In genomic region chr3:16945330-16945729, GRCh38 we compare ENCODE assay signal across 16 cellular contexts.
DNase-seq lines count a peak whose midpoint lies in the region; ATAC-seq, FAIRE-seq and TF ChIP-seq lines count a peak whose summit lies in the region.
"Had no signal": no experiment of that assay in that cellular context is flagged by ENCODE, and none has a peak within 500 bp of the region (broad histone marks: within the 10 kb centered on the region; RNA-seq: fewer than 3 reads in every experiment).

No MANE protein-coding gene starts in this region.

- ATAC-seq in central memory CD8-positive, alpha-beta T cell (replicated peaks; ENCODE audit: extremely low read depth, poor library complexity, severe bottlenecking) = no peak
- ATAC-seq in upper lobe of right lung (no peak), GM18502 (IDR thresholded peaks at IDR 0.05; ENCODE audit: poor library complexity, unreplicated experiment) (no peak)
- ATAC-seq: GM12878 had no signal

- no peaks in the 10 kb centered on the region for H3K27me3 ChIP-seq in upper lobe of right lung
- H3K27me3 ChIP-seq: right atrium auricular region, tibial artery had no signal

- intact Hi-C loops in upper lobe of right lung (cut with DNase I) = no loop called here

- FAIRE-seq in GM12891 (lab: Jason Lieb, UNC) = peak; percentile 75
- FAIRE-seq: GM12878 had no signal

- DNase-seq in GM12891 (ENCODE audit: insufficient read length, low spot score) (no peak), LNCaP clone FGC (ENCODE audit: low read depth) (peak; percentile 27), iris pigment epithelial cell (ENCODE audit: low read depth) (peak; percentile 55), anterior cingulate cortex (lab: John Stamatoyannopoulos, UW) (no peak), upper lobe of right lung (no peak)
- no peak for DNase-seq in central memory CD8-positive, alpha-beta T cell (ENCODE audit: low spot score in 2 of 2)
- DNase-seq: activated gamma-delta T cell treated with Interleukin-2 at 50 U/mL for 16 hours; C1 segment of cervical spinal cord; DND-41; stimulated activated CD4-positive, alpha-beta T cell treated with anti-CD3 and anti-CD28 coated beads, Interleukin-2, amount 100 ng/mL, for 48 hours; tibial artery had no signal

- H3K27ac Mint-ChIP-seq in central memory CD8-positive, alpha-beta T cell (ENCODE audit: low read depth) = peak overlapping the region; percentile 2
- H3K27ac Mint-ChIP-seq: nephron had no signal

- H3K4me1 Mint-ChIP-seq in central memory CD8-positive, alpha-beta T cell = peaks cover 66% of the 10 kb centered on the region

- 0 out of 2 replicates have a peak, but pooled peaks have one; percentile 23 for TF ChIP-seq CTCF in LNCaP clone FGC (IDR thresholded peaks at IDR 0.05; ENCODE audit: control insufficient read depth, extremely low read depth, insufficient read depth)
- TF ChIP-seq CTCF in upper lobe of right lung (IDR thresholded peaks at IDR 0.05) = no peak

- H3K9me3 ChIP-seq in upper lobe of right lung = no peaks in the 10 kb centered on the region
- H3K9me3 ChIP-seq: right atrium auricular region, tibial artery had no signal

- no peaks in the 10 kb centered on the region for H3K4me1 ChIP-seq in upper lobe of right lung

- H3K36me3 Mint-ChIP-seq in central memory CD8-positive, alpha-beta T cell (ENCODE audit: insufficient read depth) = peaks cover 5% of the 10 kb centered on the region

- H3K9me3 Mint-ChIP-seq in central memory CD8-positive, alpha-beta T cell = no peaks in the 10 kb centered on the region
- H3K9me3 Mint-ChIP-seq: brain, nephron had no signal

- H3K27me3 Mint-ChIP-seq in central memory CD8-positive, alpha-beta T cell = no peaks in the 10 kb centered on the region
- H3K27me3 Mint-ChIP-seq: brain had no signal

- no peaks in the 10 kb centered on the region for H3K36me3 ChIP-seq in upper lobe of right lung
- H3K36me3 ChIP-seq: right atrium auricular region, tibial artery had no signal

- TF ChIP-seq POLR2A in GM12891 (IDR thresholded peaks at IDR 0.05; ENCODE audit: low read depth, low read length) = no peak

- no peak overlapping the region for H3K27ac ChIP-seq in upper lobe of right lung
- H3K27ac ChIP-seq: right atrium auricular region, tibial artery had no signal

- H3K4me3 Mint-ChIP-seq in central memory CD8-positive, alpha-beta T cell = no peak overlapping the region
- H3K4me3 Mint-ChIP-seq: brain, nephron had no signal

- H3K4me3 ChIP-seq in LNCaP clone FGC (ENCODE audit: low read depth, low read length) = no peak overlapping the region
- no peak overlapping the region for H3K4me3 ChIP-seq in upper lobe of right lung
- H3K4me3 ChIP-seq: GM12878, right atrium auricular region, tibial artery had no signal

TF ChIP-seq in GM12891, 5 proteins besides CTCF, POLR2A, EP300 and RAD21:
- TF ChIP-seq POLR2AphosphoS5 (IDR thresholded peaks at IDR 0.05; ENCODE audit: low read depth, low read length) = no peak

Comparison
In these comparisons a context has a peak if more than half of its experiments do, and no peak if none do; other contexts are left out.
1. DNase-seq: peak in LNCaP clone FGC (single experiment) and iris pigment epithelial cell (single experiment); none in GM12891 (single experiment), central memory CD8-positive, alpha-beta T cell (0 of 2), anterior cingulate cortex (0 of 58) and upper lobe of right lung (single experiment).